ENCODE assay signal across 8 cellular contexts in genomic region chr6:127420558-127420957, GRCh38. TPM values are rescaled to one million over a fixed set of nuclear protein-coding genes. Genes with fewer than 3 reads are reported as not detected.
DNase-seq lines count a peak whose midpoint lies in the region; ATAC-seq and TF ChIP-seq lines count a peak whose summit lies in the region.

No MANE protein-coding gene starts in this region.

- no peak overlapping the region for H3K9ac ChIP-seq in NT2/D1 (ENCODE audit: insufficient read length, low read depth)

- H3K4me1 Mint-ChIP-seq in Calu3 (ENCODE audit: low read depth, unreplicated experiment): peaks cover 29% of the 10 kb centered on the region
- H3K4me1 Mint-ChIP-seq in naive thymus-derived CD8-positive, alpha-beta T cell: peaks cover 0 to 14% (median 6%) of the 10 kb centered on the region in 4 donors
- peaks cover 27% of the 10 kb centered on the region for H3K4me1 Mint-ChIP-seq in stimulated activated naive CD8-positive, alpha-beta T cell treated with anti-CD3 and anti-CD28 coated beads, Interleukin-15, Interleukin-2, amounts not matched to agents 100 ng/mL and 50 ng/mL, for 24 hours (ENCODE audit: low read depth)

- H3K36me3 Mint-ChIP-seq in Calu3 (ENCODE audit: insufficient read depth, unreplicated experiment): no peaks in the 10 kb centered on the region
- no peaks in the 10 kb centered on the region for H3K36me3 Mint-ChIP-seq in naive thymus-derived CD8-positive, alpha-beta T cell
- no peaks in the 10 kb centered on the region for H3K36me3 Mint-ChIP-seq in stimulated activated naive CD8-positive, alpha-beta T cell treated with anti-CD3 and anti-CD28 coated beads, Interleukin-15, Interleukin-2, amounts not matched to agents 100 ng/mL and 50 ng/mL, for 24 hours (ENCODE audit: low read depth)

- CTCF ChIA-PET in Calu3 (lab: Charles Lee): interaction anchor here (0.7 kb wide), 1 partner anchor 78 kb away, joined by 6 read pairs; no protein-coding TSS in a partner anchor

- no peaks in the 10 kb centered on the region for H3K9me3 ChIP-seq in NT2/D1 (ENCODE audit: insufficient read depth, low read length)

- intact Hi-C loops in Calu3 (cut with micrococcal nuclease; ENCODE audit: unreplicated experiment): loop anchor here (2.0 to 5.0 kb wide), 2 partner anchors 78 to 118 kb away; partner anchors contain the start of gene ECHDC1

- H3K27me3 Mint-ChIP-seq in Calu3 (ENCODE audit: unreplicated experiment): no peaks in the 10 kb centered on the region
- H3K27me3 Mint-ChIP-seq in naive thymus-derived CD8-positive, alpha-beta T cell: peaks cover 0 to 4% (median 1%) of the 10 kb centered on the region in 5 donors
- no peaks in the 10 kb centered on the region for H3K27me3 Mint-ChIP-seq in stimulated activated naive CD8-positive, alpha-beta T cell treated with anti-CD3 and anti-CD28 coated beads, Interleukin-15, Interleukin-2, amounts not matched to agents 100 ng/mL and 50 ng/mL, for 24 hours

- peak overlapping the region; percentile 43 for H3K27ac ChIP-seq in epithelial cell of prostate

- peak; percentile 100 for ATAC-seq in GM19452 (IDR thresholded peaks at IDR 0.05; ENCODE audit: unreplicated experiment)
- peak; percentile 100 for ATAC-seq in HG03469 (IDR thresholded peaks at IDR 0.05; ENCODE audit: unreplicated experiment)
- peak; percentile 99 for ATAC-seq in naive thymus-derived CD8-positive, alpha-beta T cell

- no peak overlapping the region for H3K4me3 Mint-ChIP-seq in Calu3 (ENCODE audit: low read depth, unreplicated experiment)
- no peak overlapping the region for H3K4me3 Mint-ChIP-seq in naive thymus-derived CD8-positive, alpha-beta T cell
- peak overlapping the region; percentile 21 for H3K4me3 Mint-ChIP-seq in stimulated activated naive CD8-positive, alpha-beta T cell treated with anti-CD3 and anti-CD28 coated beads, Interleukin-15, Interleukin-2, amounts not matched to agents 100 ng/mL and 50 ng/mL, for 24 hours

- peak; percentile 64 for DNase-seq in Calu3
- peak; percentile 66 for DNase-seq in NT2/D1 (ENCODE audit: low read depth, low spot score)
- DNase-seq in activated CD8-positive, alpha-beta memory T cell treated with anti-CD3 and anti-CD28 coated beads for 4 hours (ENCODE audit: low read depth in 2 of 2): peak; percentile 39 to 80
- peak; percentile 66 for DNase-seq in epithelial cell of prostate (ENCODE audit: low read depth, low spot score)
- DNase-seq in naive thymus-derived CD8-positive, alpha-beta T cell: peak in 9 of 10 donors; percentile 28 to 77 (median 52)

- H3K27me3 ChIP-seq in NT2/D1 (ENCODE audit: insufficient read depth, insufficient read length): no peaks in the 10 kb centered on the region

- H3K4me1 ChIP-seq in NT2/D1 (ENCODE audit: insufficient read depth, insufficient read length): no peaks in the 10 kb centered on the region

- peak overlapping the region; percentile 60 for H3K27ac Mint-ChIP-seq in Calu3 (ENCODE audit: unreplicated experiment)
- H3K27ac Mint-ChIP-seq in naive thymus-derived CD8-positive, alpha-beta T cell: peak overlapping the region in 3 of 10 donors; percentile 20 to 71 (median 55)
- peak overlapping the region; percentile 64 for H3K27ac Mint-ChIP-seq in stimulated activated naive CD8-positive, alpha-beta T cell treated with anti-CD3 and anti-CD28 coated beads, Interleukin-15, Interleukin-2, amounts not matched to agents 100 ng/mL and 50 ng/mL, for 24 hours

- no peaks in the 10 kb centered on the region for H3K9me3 Mint-ChIP-seq in Calu3 (ENCODE audit: low read depth, unreplicated experiment)
- no peaks in the 10 kb centered on the region for H3K9me3 Mint-ChIP-seq in naive thymus-derived CD8-positive, alpha-beta T cell
- H3K9me3 Mint-ChIP-seq in stimulated activated naive CD8-positive, alpha-beta T cell treated with anti-CD3 and anti-CD28 coated beads, Interleukin-15, Interleukin-2, amounts not matched to agents 100 ng/mL and 50 ng/mL, for 24 hours: no peaks in the 10 kb centered on the region

- no peaks in the 10 kb centered on the region for H3K36me3 ChIP-seq in NT2/D1 (ENCODE audit: insufficient read depth, insufficient read length, low read length)

- BruUV-seq in Calu3 (replicated peaks; lab: Mats Ljungman, UMichigan): no TSS peak

- no peak for TF ChIP-seq CTCF in Calu3 (IDR thresholded peaks at IDR 0.05; ENCODE audit: unreplicated experiment)

- no peak overlapping the region for H3K4me3 ChIP-seq in NT2/D1 (ENCODE audit: insufficient read length, low read depth)

- POLR2A ChIA-PET in naive thymus-derived CD8-positive, alpha-beta T cell (lab: Charles Lee): no interaction called here

RNA-seq across cellular contexts. Expression of gene KIAA0408, which starts 38.6 kb away (rescaled TPM):
- 0.31 and 0.91 TPM in 2 replicates for total RNA-seq in Calu3 (2022)
- total RNA-seq in naive thymus-derived CD8-positive, alpha-beta T cell: under 1 TPM; 0.63 to 0.75 TPM
- under 1 TPM in 1 of 3 donors, not detected in 2; 0.24 TPM for polyA plus RNA-seq in naive thymus-derived CD8-positive, alpha-beta T cell
